Comparison of ENCODE assay signal across 1 cellular context in the genomic region with DNA sequence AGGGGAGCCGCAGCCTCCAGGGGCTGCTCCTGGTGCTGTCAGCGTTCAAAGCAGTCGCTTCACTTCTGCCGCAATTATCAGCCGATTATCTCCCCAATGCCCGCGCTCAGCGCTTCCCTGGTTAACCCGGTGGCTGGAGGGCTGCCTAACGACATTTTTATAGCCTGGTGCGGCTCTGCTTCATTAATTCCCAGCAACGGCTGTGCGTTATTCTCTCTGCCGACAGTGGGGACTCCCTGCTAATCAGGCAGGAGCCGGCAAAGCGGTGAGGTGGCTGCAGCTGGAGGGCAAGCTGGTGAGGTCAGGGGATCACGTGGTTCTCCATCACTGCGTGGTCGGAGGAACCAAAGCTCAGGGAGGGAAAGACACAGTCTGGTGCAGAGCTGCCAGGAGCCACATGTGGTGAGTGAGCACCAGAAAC.
TF ChIP-seq lines count a peak whose summit lies in the region.

No MANE protein-coding gene starts in this region.

TF ChIP-seq in H1, 55 proteins besides CTCF, POLR2A, EP300 and RAD21:
- TF ChIP-seq NANOG (IDR thresholded peaks at IDR 0.05; ENCODE audit: insufficient read depth, low read depth, low read length, poor library complexity, severe bottlenecking) = no peak
- no peak for TF ChIP-seq RNF2 (IDR thresholded peaks at IDR 0.05; ENCODE audit: borderline replicate concordance, low read depth, low read length, missing control alignments, poor library complexity, severe bottlenecking)
- no peak for TF ChIP-seq JUN (IDR thresholded peaks at IDR 0.05; ENCODE audit: low read depth, low read length)
- TF ChIP-seq TEAD4 (IDR thresholded peaks at IDR 0.05; ENCODE audit: low read depth, low read length) = no peak
- peak; percentile 49; the same call in 1 of the 2 replicates for TF ChIP-seq CREB1 (IDR thresholded peaks at IDR 0.05)
- 0 out of 2 replicates have a peak, but pooled peaks have one; percentile 14 for TF ChIP-seq TAF1 (IDR thresholded peaks at IDR 0.05; ENCODE audit: low read depth, low read length)
- peak; percentile 96 for TF ChIP-seq MAX (IDR thresholded peaks at IDR 0.05)
- TF ChIP-seq SUZ12 (IDR thresholded peaks at IDR 0.05; ENCODE audit: low read length) = no peak
- TF ChIP-seq TBP (IDR thresholded peaks at IDR 0.05; ENCODE audit: low read depth, low read length) = 0 out of 2 replicates have a peak, but pooled peaks have one; percentile 25
- no peak for TF ChIP-seq EGR1 (IDR thresholded peaks at IDR 0.05; ENCODE audit: borderline replicate concordance, low read depth, low read length)
- 0 out of 2 replicates have a peak, but pooled peaks have one; percentile 19 for TF ChIP-seq YY1 (IDR thresholded peaks at IDR 0.05; ENCODE audit: low read depth, low read length)
- no peak for TF ChIP-seq ATF2 (IDR thresholded peaks at IDR 0.05; ENCODE audit: low read length)
- no peak for TF ChIP-seq TAF7 (optimal IDR thresholded peaks at IDR 0.05; ENCODE audit: borderline replicate concordance, low read depth, low read length)
- no peak for TF ChIP-seq CBX5 (IDR thresholded peaks at IDR 0.05; ENCODE audit: low read depth, low read length)
- TF ChIP-seq, protein P1, sequence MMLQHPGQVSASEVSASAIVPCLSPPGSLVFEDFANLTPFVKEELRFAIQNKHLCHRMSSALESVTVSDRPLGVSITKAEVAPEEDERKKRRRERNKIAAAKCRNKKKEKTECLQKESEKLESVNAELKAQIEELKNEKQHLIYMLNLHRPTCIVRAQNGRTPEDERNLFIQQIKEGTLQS (IDR thresholded peaks at IDR 0.05; ENCODE audit: insufficient read depth, low read depth, low read length) = no peak
- TF ChIP-seq, protein P2, sequence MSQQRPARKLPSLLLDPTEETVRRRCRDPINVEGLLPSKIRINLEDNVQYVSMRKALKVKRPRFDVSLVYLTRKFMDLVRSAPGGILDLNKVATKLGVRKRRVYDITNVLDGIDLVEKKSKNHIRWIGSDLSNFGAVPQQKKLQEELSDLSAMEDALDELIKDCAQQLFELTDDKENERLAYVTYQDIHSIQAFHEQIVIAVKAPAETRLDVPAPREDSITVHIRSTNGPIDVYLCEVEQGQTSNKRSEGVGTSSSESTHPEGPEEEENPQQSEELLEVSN (IDR thresholded peaks at IDR 0.05) = peak; percentile 96
- TF ChIP-seq USF2 (IDR thresholded peaks at IDR 0.05; ENCODE audit: low read length) = peak; percentile 84
- TF ChIP-seq MAFK (IDR thresholded peaks at IDR 0.05; ENCODE audit: low read depth, low read length) = no peak
